In genomic region chr20:50450961-50451752, GRCh38 we compare ENCODE assay signal across 1 cellular context.
TF ChIP-seq lines count a peak whose summit lies in the region.

No MANE protein-coding gene starts in this region.

TF ChIP-seq in HepG2, 621 proteins besides CTCF, POLR2A, EP300 and RAD21 (continued from another document and continues in another):
- TF ChIP-seq, protein P1, sequence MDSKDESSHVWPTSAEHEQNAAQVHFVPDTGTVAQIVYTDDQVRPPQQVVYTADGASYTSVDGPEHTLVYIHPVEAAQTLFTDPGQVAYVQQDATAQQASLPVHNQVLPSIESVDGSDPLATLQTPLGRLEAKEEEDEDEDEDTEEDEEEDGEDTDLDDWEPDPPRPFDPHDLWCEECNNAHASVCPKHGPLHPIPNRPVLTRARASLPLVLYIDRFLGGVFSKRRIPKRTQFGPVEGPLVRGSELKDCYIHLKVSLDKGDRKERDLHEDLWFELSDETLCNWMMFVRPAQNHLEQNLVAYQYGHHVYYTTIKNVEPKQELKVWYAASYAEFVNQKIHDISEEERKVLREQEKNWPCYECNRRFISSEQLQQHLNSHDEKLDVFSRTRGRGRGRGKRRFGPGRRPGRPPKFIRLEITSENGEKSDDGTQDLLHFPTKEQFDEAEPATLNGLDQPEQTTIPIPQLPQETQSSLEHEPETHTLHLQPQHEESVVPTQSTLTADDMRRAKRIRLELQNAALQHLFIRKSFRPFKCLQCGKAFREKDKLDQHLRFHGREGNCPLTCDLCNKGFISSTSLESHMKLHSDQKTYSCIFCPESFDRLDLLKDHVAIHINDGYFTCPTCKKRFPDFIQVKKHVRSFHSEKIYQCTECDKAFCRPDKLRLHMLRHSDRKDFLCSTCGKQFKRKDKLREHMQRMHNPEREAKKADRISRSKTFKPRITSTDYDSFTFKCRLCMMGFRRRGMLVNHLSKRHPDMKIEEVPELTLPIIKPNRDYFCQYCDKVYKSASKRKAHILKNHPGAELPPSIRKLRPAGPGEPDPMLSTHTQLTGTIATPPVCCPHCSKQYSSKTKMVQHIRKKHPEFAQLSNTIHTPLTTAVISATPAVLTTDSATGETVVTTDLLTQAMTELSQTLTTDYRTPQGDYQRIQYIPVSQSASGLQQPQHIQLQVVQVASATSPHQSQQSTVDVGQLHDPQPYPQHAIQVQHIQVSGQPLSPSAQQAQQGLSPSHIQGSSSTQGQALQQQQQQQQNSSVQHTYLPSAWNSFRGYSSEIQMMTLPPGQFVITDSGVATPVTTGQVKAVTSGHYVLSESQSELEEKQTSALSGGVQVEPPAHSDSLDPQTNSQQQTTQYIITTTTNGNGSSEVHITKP (CRISPR knock-in tag; IDR thresholded peaks at IDR 0.05; ENCODE audit: low read depth): peak; percentile 15; the same call in 1 of the 2 replicates
- TF ChIP-seq ZSCAN22 (CRISPR knock-in tag; IDR thresholded peaks at IDR 0.05) (no peak), ATM (IDR thresholded peaks at IDR 0.05; ENCODE audit: borderline replicate concordance) (no peak), ZNF124 (CRISPR knock-in tag; IDR thresholded peaks at IDR 0.05) (0 out of 2 replicates have a peak, but pooled peaks have one; percentile 56), ZNF816 (CRISPR knock-in tag; IDR thresholded peaks at IDR 0.05; ENCODE audit: borderline replicate concordance) (no peak), HOXA9 (CRISPR knock-in tag; IDR thresholded peaks at IDR 0.05; ENCODE audit: borderline replicate concordance) (no peak; the same call in 1 of the 2 replicates), ZNF329 (CRISPR knock-in tag; IDR thresholded peaks at IDR 0.05; ENCODE audit: low read depth) (no peak), ZNF17 (CRISPR knock-in tag; IDR thresholded peaks at IDR 0.05) (no peak), TARDBP (CRISPR knock-in tag; IDR thresholded peaks at IDR 0.05) (peak; percentile 34; the same call in 1 of the 2 replicates), SRF (IDR thresholded peaks at IDR 0.05; ENCODE audit: low read depth, low read length) (no peak), ZNF414 (CRISPR knock-in tag; IDR thresholded peaks at IDR 0.05) (no peak; the same call in none of the 2 replicates), BHLHE40 (IDR thresholded peaks at IDR 0.05; ENCODE audit: low read length) (no peak), NFATC3 (CRISPR knock-in tag; IDR thresholded peaks at IDR 0.05) (no peak; the same call in 1 of the 2 replicates), KAT2B (IDR thresholded peaks at IDR 0.05; ENCODE audit: borderline replicate concordance, low read depth, low read length) (no peak), ZNF30 (CRISPR knock-in tag; IDR thresholded peaks at IDR 0.05) (peak; percentile 58; the same call in 1 of the 2 replicates), ZNF564 (CRISPR knock-in tag; IDR thresholded peaks at IDR 0.05) (peak; percentile 83; the same call in 1 of the 2 replicates), ZNF557 (CRISPR knock-in tag; IDR thresholded peaks at IDR 0.05) (0 out of 2 replicates have a peak, but pooled peaks have one; percentile 32), FIP1L1 (IDR thresholded peaks at IDR 0.05; ENCODE audit: borderline replicate concordance, insufficient read depth, low read depth, low read length) (no peak), ZNF547 (CRISPR knock-in tag; IDR thresholded peaks at IDR 0.05) (peak; percentile 76), ZC3H4 (CRISPR knock-in tag; IDR thresholded peaks at IDR 0.05; ENCODE audit: borderline replicate concordance) (no peak), ZSCAN29 (CRISPR knock-in tag; conservative IDR thresholded peaks at IDR 0.05) (peak; percentile 77), RORA (CRISPR knock-in tag; IDR thresholded peaks at IDR 0.05) (no peak), ZNF577 (CRISPR knock-in tag; IDR thresholded peaks at IDR 0.05; ENCODE audit: borderline replicate concordance, low read depth) (no peak), DDIT3 (CRISPR knock-in tag; IDR thresholded peaks at IDR 0.05) (no peak), HES4 (CRISPR knock-in tag; IDR thresholded peaks at IDR 0.05; ENCODE audit: borderline replicate concordance) (no peak), KMT2B (CRISPR knock-in tag; IDR thresholded peaks at IDR 0.05) (peak; percentile 58; the same call in 1 of the 2 replicates), ZBTB7A (CRISPR knock-in tag; IDR thresholded peaks at IDR 0.05) (no peak), ZKSCAN5 (CRISPR knock-in tag; IDR thresholded peaks at IDR 0.05) (0 out of 2 replicates have a peak, but pooled peaks have one; percentile 43), SOX13 (IDR thresholded peaks at IDR 0.05) (no peak), SOX13 (CRISPR knock-in tag; conservative IDR thresholded peaks at IDR 0.05 in 1 of 2, IDR thresholded peaks at IDR 0.05 in 1 of 2) (no peak; a peak in 1 of 4 replicates), ZNF33B (CRISPR knock-in tag; IDR thresholded peaks at IDR 0.05) (peak; percentile 81; the same call in 1 of the 2 replicates), ZNF230 (CRISPR knock-in tag; IDR thresholded peaks at IDR 0.05) (no peak; the same call in 1 of the 2 replicates)
- TF ChIP-seq, protein P2, sequence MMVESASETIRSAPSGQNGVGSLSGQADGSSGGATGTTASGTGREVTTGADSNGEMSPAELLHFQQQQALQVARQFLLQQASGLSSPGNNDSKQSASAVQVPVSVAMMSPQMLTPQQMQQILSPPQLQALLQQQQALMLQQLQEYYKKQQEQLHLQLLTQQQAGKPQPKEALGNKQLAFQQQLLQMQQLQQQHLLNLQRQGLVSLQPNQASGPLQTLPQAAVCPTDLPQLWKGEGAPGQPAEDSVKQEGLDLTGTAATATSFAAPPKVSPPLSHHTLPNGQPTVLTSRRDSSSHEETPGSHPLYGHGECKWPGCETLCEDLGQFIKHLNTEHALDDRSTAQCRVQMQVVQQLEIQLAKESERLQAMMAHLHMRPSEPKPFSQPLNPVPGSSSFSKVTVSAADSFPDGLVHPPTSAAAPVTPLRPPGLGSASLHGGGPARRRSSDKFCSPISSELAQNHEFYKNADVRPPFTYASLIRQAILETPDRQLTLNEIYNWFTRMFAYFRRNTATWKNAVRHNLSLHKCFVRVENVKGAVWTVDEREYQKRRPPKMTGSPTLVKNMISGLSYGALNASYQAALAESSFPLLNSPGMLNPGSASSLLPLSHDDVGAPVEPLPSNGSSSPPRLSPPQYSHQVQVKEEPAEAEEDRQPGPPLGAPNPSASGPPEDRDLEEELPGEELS (CRISPR knock-in tag; IDR thresholded peaks at IDR 0.05): no peak; the same call in 1 of the 2 replicates
- TF ChIP-seq, protein P3, sequence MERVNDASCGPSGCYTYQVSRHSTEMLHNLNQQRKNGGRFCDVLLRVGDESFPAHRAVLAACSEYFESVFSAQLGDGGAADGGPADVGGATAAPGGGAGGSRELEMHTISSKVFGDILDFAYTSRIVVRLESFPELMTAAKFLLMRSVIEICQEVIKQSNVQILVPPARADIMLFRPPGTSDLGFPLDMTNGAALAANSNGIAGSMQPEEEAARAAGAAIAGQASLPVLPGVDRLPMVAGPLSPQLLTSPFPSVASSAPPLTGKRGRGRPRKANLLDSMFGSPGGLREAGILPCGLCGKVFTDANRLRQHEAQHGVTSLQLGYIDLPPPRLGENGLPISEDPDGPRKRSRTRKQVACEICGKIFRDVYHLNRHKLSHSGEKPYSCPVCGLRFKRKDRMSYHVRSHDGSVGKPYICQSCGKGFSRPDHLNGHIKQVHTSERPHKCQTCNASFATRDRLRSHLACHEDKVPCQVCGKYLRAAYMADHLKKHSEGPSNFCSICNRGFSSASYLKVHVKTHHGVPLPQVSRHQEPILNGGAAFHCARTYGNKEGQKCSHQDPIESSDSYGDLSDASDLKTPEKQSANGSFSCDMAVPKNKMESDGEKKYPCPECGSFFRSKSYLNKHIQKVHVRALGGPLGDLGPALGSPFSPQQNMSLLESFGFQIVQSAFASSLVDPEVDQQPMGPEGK (CRISPR knock-in tag; IDR thresholded peaks at IDR 0.05): no peak
- TF ChIP-seq, protein P4, sequence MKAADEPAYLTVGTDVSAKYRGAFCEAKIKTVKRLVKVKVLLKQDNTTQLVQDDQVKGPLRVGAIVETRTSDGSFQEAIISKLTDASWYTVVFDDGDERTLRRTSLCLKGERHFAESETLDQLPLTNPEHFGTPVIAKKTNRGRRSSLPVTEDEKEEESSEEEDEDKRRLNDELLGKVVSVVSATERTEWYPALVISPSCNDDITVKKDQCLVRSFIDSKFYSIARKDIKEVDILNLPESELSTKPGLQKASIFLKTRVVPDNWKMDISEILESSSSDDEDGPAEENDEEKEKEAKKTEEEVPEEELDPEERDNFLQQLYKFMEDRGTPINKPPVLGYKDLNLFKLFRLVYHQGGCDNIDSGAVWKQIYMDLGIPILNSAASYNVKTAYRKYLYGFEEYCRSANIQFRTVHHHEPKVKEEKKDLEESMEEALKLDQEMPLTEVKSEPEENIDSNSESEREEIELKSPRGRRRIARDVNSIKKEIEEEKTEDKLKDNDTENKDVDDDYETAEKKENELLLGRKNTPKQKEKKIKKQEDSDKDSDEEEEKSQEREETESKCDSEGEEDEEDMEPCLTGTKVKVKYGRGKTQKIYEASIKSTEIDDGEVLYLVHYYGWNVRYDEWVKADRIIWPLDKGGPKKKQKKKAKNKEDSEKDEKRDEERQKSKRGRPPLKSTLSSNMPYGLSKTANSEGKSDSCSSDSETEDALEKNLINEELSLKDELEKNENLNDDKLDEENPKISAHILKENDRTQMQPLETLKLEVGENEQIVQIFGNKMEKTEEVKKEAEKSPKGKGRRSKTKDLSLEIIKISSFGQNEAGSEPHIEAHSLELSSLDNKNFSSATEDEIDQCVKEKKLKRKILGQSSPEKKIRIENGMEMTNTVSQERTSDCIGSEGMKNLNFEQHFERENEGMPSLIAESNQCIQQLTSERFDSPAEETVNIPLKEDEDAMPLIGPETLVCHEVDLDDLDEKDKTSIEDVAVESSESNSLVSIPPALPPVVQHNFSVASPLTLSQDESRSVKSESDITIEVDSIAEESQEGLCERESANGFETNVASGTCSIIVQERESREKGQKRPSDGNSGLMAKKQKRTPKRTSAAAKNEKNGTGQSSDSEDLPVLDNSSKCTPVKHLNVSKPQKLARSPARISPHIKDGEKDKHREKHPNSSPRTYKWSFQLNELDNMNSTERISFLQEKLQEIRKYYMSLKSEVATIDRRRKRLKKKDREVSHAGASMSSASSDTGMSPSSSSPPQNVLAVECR (CRISPR knock-in tag; IDR thresholded peaks at IDR 0.05; ENCODE audit: borderline replicate concordance): peak; percentile 54; the same call in 1 of the 2 replicates
- TF ChIP-seq, protein P5, sequence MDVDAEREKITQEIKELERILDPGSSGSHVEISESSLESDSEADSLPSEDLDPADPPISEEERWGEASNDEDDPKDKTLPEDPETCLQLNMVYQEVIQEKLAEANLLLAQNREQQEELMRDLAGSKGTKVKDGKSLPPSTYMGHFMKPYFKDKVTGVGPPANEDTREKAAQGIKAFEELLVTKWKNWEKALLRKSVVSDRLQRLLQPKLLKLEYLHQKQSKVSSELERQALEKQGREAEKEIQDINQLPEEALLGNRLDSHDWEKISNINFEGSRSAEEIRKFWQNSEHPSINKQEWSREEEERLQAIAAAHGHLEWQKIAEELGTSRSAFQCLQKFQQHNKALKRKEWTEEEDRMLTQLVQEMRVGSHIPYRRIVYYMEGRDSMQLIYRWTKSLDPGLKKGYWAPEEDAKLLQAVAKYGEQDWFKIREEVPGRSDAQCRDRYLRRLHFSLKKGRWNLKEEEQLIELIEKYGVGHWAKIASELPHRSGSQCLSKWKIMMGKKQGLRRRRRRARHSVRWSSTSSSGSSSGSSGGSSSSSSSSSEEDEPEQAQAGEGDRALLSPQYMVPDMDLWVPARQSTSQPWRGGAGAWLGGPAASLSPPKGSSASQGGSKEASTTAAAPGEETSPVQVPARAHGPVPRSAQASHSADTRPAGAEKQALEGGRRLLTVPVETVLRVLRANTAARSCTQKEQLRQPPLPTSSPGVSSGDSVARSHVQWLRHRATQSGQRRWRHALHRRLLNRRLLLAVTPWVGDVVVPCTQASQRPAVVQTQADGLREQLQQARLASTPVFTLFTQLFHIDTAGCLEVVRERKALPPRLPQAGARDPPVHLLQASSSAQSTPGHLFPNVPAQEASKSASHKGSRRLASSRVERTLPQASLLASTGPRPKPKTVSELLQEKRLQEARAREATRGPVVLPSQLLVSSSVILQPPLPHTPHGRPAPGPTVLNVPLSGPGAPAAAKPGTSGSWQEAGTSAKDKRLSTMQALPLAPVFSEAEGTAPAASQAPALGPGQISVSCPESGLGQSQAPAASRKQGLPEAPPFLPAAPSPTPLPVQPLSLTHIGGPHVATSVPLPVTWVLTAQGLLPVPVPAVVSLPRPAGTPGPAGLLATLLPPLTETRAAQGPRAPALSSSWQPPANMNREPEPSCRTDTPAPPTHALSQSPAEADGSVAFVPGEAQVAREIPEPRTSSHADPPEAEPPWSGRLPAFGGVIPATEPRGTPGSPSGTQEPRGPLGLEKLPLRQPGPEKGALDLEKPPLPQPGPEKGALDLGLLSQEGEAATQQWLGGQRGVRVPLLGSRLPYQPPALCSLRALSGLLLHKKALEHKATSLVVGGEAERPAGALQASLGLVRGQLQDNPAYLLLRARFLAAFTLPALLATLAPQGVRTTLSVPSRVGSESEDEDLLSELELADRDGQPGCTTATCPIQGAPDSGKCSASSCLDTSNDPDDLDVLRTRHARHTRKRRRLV (CRISPR knock-in tag; IDR thresholded peaks at IDR 0.05): peak; percentile 49; the same call in 1 of the 2 replicates
- TF ChIP-seq, protein P6, sequence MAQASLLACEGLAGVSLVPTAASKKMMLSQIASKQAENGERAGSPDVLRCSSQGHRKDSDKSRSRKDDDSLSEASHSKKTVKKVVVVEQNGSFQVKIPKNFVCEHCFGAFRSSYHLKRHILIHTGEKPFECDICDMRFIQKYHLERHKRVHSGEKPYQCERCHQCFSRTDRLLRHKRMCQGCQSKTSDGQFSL (CRISPR knock-in tag; IDR thresholded peaks at IDR 0.05): no peak
- TF ChIP-seq, protein P7, sequence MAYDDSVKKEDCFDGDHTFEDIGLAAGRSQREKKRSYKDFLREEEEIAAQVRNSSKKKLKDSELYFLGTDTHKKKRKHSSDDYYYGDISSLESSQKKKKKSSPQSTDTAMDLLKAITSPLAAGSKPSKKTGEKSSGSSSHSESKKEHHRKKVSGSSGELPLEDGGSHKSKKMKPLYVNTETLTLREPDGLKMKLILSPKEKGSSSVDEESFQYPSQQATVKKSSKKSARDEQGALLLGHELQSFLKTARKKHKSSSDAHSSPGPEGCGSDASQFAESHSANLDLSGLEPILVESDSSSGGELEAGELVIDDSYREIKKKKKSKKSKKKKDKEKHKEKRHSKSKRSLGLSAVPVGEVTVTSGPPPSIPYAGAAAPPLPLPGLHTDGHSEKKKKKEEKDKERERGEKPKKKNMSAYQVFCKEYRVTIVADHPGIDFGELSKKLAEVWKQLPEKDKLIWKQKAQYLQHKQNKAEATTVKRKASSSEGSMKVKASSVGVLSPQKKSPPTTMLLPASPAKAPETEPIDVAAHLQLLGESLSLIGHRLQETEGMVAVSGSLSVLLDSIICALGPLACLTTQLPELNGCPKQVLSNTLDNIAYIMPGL (CRISPR knock-in tag; IDR thresholded peaks at IDR 0.05; ENCODE audit: borderline replicate concordance in 1 of 2, low read depth in 1 of 2): peak; percentile 39 to 63; a peak in 3 of 4 replicates
